Comparison of ENCODE assay signal across 9 cellular contexts in the genomic region with DNA sequence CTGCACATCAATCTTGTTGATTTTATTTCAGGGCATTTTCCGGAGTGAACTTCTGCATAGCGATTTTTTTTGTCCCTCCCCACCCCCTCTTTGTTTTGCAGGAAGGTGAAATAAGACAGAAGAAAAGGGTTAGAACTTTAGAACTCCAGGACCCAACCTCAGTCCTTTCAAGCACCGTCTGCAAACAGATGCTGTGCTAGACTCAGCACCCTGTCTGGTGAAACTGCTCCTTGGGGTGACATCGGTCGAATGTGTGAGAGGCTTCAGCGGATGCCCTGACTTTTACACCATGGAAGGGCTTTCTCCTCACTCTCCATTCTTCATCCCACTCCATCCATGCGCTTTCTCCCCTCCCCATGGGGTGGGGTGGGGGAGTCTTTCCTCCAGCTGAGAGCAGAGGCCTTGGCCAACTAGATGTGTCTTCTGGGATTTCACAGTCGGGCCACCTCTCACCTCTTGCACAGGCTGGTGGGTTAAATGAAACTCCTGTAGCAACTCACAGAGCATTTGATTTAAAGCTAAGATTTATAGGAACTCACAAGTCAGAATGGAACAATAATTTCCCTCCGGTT. TPM values are rescaled to one million over a fixed set of nuclear protein-coding genes. Genes with fewer than 3 reads are reported as not detected.
A peak's percentile ranks its signal among the peaks of the same experiment; 100 is the strongest.
DNase-seq lines count a peak whose midpoint lies in the region; ATAC-seq, FAIRE-seq and TF ChIP-seq lines count a peak whose summit lies in the region.
"Had no signal": no experiment of that assay in that cellular context is flagged by ENCODE, and none has a peak within 500 bp of the region (broad histone marks: within the 10 kb centered on the region; RNA-seq: fewer than 3 reads in every experiment).

No MANE protein-coding gene starts in this region.

- peaks cover 51% of the 10 kb centered on the region for H3K27me3 Mint-ChIP-seq in astrocyte (ENCODE audit: low read depth, unreplicated experiment)

- H3K27ac Mint-ChIP-seq in astrocyte (ENCODE audit: unreplicated experiment) = peak overlapping the region; percentile 35

- peaks cover 10% of the 10 kb centered on the region for H3K9me3 Mint-ChIP-seq in astrocyte (ENCODE audit: unreplicated experiment)

- H3K9ac ChIP-seq in OCI-LY3 (ENCODE audit: low read length) (peak overlapping the region; percentile 48), astrocyte (ENCODE audit: low read length) (no peak overlapping the region), mucosa of rectum (ENCODE audit: low read depth in 1 of 2, low read length in 2 of 2) (peak overlapping the region in 1 of 2 donors; percentile 17)

- H3K36me3 ChIP-seq in A673 (ENCODE audit: insufficient read depth, low read length, poor library complexity, severe bottlenecking) (no peaks in the 10 kb centered on the region), OCI-LY3 (replicated peaks; ENCODE audit: low read depth, low read length) (no peaks in the 10 kb centered on the region), astrocyte (ENCODE audit: insufficient read depth, low read length) (no peaks in the 10 kb centered on the region), mucosa of rectum (ENCODE audit: control insufficient read depth in 2 of 2, insufficient read depth in 2 of 2, low read length in 2 of 2) (no peaks in the 10 kb centered on the region)

- H3K9me3 ChIP-seq in A673 (ENCODE audit: low read depth, low read length, poor library complexity, severe bottlenecking) (no peaks in the 10 kb centered on the region), OCI-LY3 (ENCODE audit: insufficient read depth, low read length) (no peaks in the 10 kb centered on the region), astrocyte (ENCODE audit: insufficient read depth, low read depth, low read length) (no peaks in the 10 kb centered on the region), mucosa of rectum (ENCODE audit: control insufficient read depth in 2 of 2, low read length in 2 of 2) (no peaks in the 10 kb centered on the region)

- ATAC-seq in HG02852 (IDR thresholded peaks at IDR 0.05; ENCODE audit: unreplicated experiment) = no peak
- ATAC-seq in HG02870 (IDR thresholded peaks at IDR 0.05; ENCODE audit: unreplicated experiment) = no peak

- H3K4me3 ChIP-seq in A673 (ENCODE audit: low read depth, low read length, poor library complexity, severe bottlenecking) (peak overlapping the region; percentile 40), OCI-LY3 (ENCODE audit: low read length) (peak overlapping the region; percentile 78), astrocyte (ENCODE audit: insufficient read depth, low read depth, low read length) (peak overlapping the region; percentile 64), mucosa of rectum (ENCODE audit: low read length in 2 of 2) (peak overlapping the region; percentile 59 to 67)

- H3K79me2 ChIP-seq in OCI-LY3 (ENCODE audit: low read length) (no peaks in the 10 kb centered on the region), astrocyte (ENCODE audit: insufficient read depth, low read length) (no peaks in the 10 kb centered on the region)

- H3K4me1 ChIP-seq in A673 (ENCODE audit: insufficient read depth, low read length, poor library complexity, severe bottlenecking) (peaks cover 14% of the 10 kb centered on the region), OCI-LY3 (ENCODE audit: low read length) (peaks cover 3% of the 10 kb centered on the region; the same call in 1 of the 2 replicates), astrocyte (ENCODE audit: insufficient read depth, low read length) (peaks cover 12% of the 10 kb centered on the region), mucosa of rectum (ENCODE audit: control insufficient read depth in 2 of 2, insufficient read depth in 2 of 2, low read length in 2 of 2) (peaks cover 5 to 6% of the 10 kb centered on the region in 2 donors)

- POLR2A ChIA-PET in A673 (lab: Charles Lee; ENCODE audit: low non-redundant PET) = interaction anchor here (0.6 kb wide), 1 partner anchor 578 kb away, joined by 4 read pairs; no protein-coding TSS in a partner anchor

- H3K4me2 ChIP-seq in OCI-LY3 (ENCODE audit: low read length) (peak overlapping the region; percentile 82), astrocyte (ENCODE audit: low read length) (peak overlapping the region; percentile 95)

- BruUV-seq in A673 (replicated peaks; lab: Mats Ljungman, UMichigan) = no TSS peak

- CTCF ChIA-PET in A673 (lab: Charles Lee) = no interaction called here

- H2AFZ ChIP-seq in OCI-LY3 (ENCODE audit: low read depth, low read length) = peak overlapping the region; percentile 97
- peak overlapping the region; percentile 84 for H2AFZ ChIP-seq in astrocyte (ENCODE audit: low read depth, low read length)

- intact Hi-C loops in A673 (cut with micrococcal nuclease; ENCODE audit: unreplicated experiment) = no loop called here

- TF ChIP-seq CTCF in A673 (conservative IDR thresholded peaks at IDR 0.05; ENCODE audit: low read depth, low read length) = no peak
- TF ChIP-seq CTCF in OCI-LY3 (IDR thresholded peaks at IDR 0.05; ENCODE audit: low read depth, low read length) = no peak
- no peak for TF ChIP-seq CTCF in astrocyte (IDR thresholded peaks at IDR 0.05; ENCODE audit: insufficient read depth, low read depth, low read length)

- H3K27me3 ChIP-seq in A673 (replicated peaks; ENCODE audit: insufficient read depth, low read depth, low read length, poor library complexity) (no peaks in the 10 kb centered on the region), OCI-LY3 (ENCODE audit: low read depth, low read length) (peaks cover 5% of the 10 kb centered on the region), astrocyte (ENCODE audit: insufficient read depth, low read length) (peaks cover 13% of the 10 kb centered on the region), mucosa of rectum (ENCODE audit: control insufficient read depth in 2 of 2, insufficient read depth in 2 of 2, low read length in 2 of 2) (no peaks in the 10 kb centered on the region)

- no peak for FAIRE-seq in astrocyte (lab: Jason Lieb, UNC)

- DNase-seq in A673 (ENCODE audit: low spot score) (no peak), astrocyte (ENCODE audit: low read depth) (no peak), NCI-H748 (lab: John Stamatoyannopoulos, UW; ENCODE audit: unreplicated experiment) (no peak), NCI-H774 (lab: John Stamatoyannopoulos, UW) (no peak)
- DNase-seq: cerebellar nuclear complex had no signal

- no peaks in the 10 kb centered on the region for H4K20me1 ChIP-seq in OCI-LY3 (ENCODE audit: insufficient read depth, low read length)
- H4K20me1 ChIP-seq in astrocyte (ENCODE audit: insufficient read depth, low read length) = no peaks in the 10 kb centered on the region

- peak overlapping the region; percentile 80 for H3K4me3 Mint-ChIP-seq in astrocyte (ENCODE audit: unreplicated experiment)

- H3K4me1 Mint-ChIP-seq in astrocyte (ENCODE audit: low read depth, unreplicated experiment) = peaks cover 3% of the 10 kb centered on the region

- peaks cover 2% of the 10 kb centered on the region for H3K36me3 Mint-ChIP-seq in astrocyte (ENCODE audit: low read depth, unreplicated experiment)

- H3K27ac ChIP-seq in A673 (ENCODE audit: low read depth, low read length, poor library complexity, severe bottlenecking) (no peak overlapping the region), OCI-LY3 (ENCODE audit: low read length) (no peak overlapping the region), astrocyte (ENCODE audit: low read depth, low read length) (no peak overlapping the region), mucosa of rectum (ENCODE audit: low read depth in 2 of 2, low read length in 2 of 2) (peak overlapping the region in 1 of 2 donors; percentile 52)

RNA-seq across cellular contexts. Expression of gene EDAR, which starts 43.3 kb away (rescaled TPM):
- not detected in 2 replicates for total RNA-seq in A673 (2021)
- 0.12 TPM in 1 of 2 replicates, not detected in the other for total RNA-seq in astrocyte
